Comparison of ENCODE assay signal across 14 cellular contexts in the genomic region with DNA sequence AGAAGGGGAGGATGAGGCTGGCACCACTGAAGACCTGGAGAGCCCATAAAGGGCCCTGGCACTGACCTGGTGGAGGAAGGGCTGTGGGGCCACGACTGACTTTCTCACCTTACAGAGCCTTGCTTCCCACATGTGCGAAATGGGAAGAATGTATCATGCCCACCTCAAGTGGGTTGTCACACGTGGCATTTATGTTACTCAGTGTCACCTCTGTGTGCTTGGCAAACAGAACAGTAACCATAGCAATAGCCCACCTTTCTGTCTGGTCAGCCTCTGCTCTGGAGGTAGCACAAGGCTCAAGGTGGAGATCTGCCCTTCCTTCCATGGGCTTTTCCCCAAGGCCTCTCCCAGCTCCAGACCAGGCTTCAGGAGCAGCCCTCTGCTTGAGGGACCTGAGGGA. TPM values are rescaled to one million over a fixed set of nuclear protein-coding genes. Genes with fewer than 3 reads are reported as not detected.
DNase-seq lines count a peak whose midpoint lies in the region; ATAC-seq and TF ChIP-seq lines count a peak whose summit lies in the region.
"Had no signal": no experiment of that assay in that cellular context is flagged by ENCODE, and none has a peak within 500 bp of the region (broad histone marks: within the 10 kb centered on the region; RNA-seq: fewer than 3 reads in every experiment).

No MANE protein-coding gene starts in this region.

- no peaks in the 10 kb centered on the region for H3K27me3 Mint-ChIP-seq in CD8-positive, alpha-beta T cell (ENCODE audit: low read depth)
- no peaks in the 10 kb centered on the region for H3K27me3 Mint-ChIP-seq in activated CD4-positive, alpha-beta memory T cell treated with anti-CD3 and anti-CD28 coated beads for 36 hours
- H3K27me3 Mint-ChIP-seq in progenitor cell of endocrine pancreas = no peaks in the 10 kb centered on the region

- POLR2A ChIA-PET in CD8-positive, alpha-beta T cell (lab: Charles Lee) = no interaction called here
- POLR2A ChIA-PET in activated CD4-positive, alpha-beta memory T cell treated with anti-CD3 and anti-CD28 coated beads for 36 hours (lab: Charles Lee) = interaction anchor here (0.7 to 3.0 kb wide), 3 partner anchors 8 to 19 kb away, joined by 3 to 19 read pairs (median 11); no protein-coding TSS in a partner anchor

- H3K9ac ChIP-seq in colonic mucosa (ENCODE audit: low read depth in 2 of 2, low read length in 2 of 2) = peak overlapping the region in 1 of 2 donors; percentile 28

- no peaks in the 10 kb centered on the region for H3K27me3 ChIP-seq in CD8-positive, alpha-beta T cell (ENCODE audit: insufficient read depth, low read length)
- no peaks in the 10 kb centered on the region for H3K27me3 ChIP-seq in colonic mucosa
- H3K27me3 ChIP-seq: BE2C, body of pancreas had no signal

- no peaks in the 10 kb centered on the region for H3K9me3 Mint-ChIP-seq in CD8-positive, alpha-beta T cell
- H3K9me3 Mint-ChIP-seq in activated CD4-positive, alpha-beta memory T cell treated with anti-CD3 and anti-CD28 coated beads for 36 hours = no peaks in the 10 kb centered on the region
- no peaks in the 10 kb centered on the region for H3K9me3 Mint-ChIP-seq in progenitor cell of endocrine pancreas (ENCODE audit: low read depth)

- no peaks in the 10 kb centered on the region for H3K9me3 ChIP-seq in CD8-positive, alpha-beta T cell (ENCODE audit: low read length)
- no peaks in the 10 kb centered on the region for H3K9me3 ChIP-seq in colonic mucosa
- H3K9me3 ChIP-seq: BE2C, body of pancreas had no signal

- H3K36me3 Mint-ChIP-seq in CD8-positive, alpha-beta T cell = peaks cover 87% of the 10 kb centered on the region
- peaks cover 44% of the 10 kb centered on the region for H3K36me3 Mint-ChIP-seq in activated CD4-positive, alpha-beta memory T cell treated with anti-CD3 and anti-CD28 coated beads for 36 hours
- peaks cover 8% of the 10 kb centered on the region for H3K36me3 Mint-ChIP-seq in progenitor cell of endocrine pancreas (ENCODE audit: insufficient read depth)

- CTCF ChIA-PET in CD8-positive, alpha-beta T cell (lab: Charles Lee) = interaction anchor here (1.2 to 29.2 kb wide), 3 partner anchors 58 to 158 kb away, joined by 3 to 773 read pairs (median 5); no protein-coding TSS in a partner anchor
- CTCF ChIA-PET in activated CD4-positive, alpha-beta memory T cell treated with anti-CD3 and anti-CD28 coated beads for 36 hours (lab: Charles Lee) = interaction anchor here (6.5 to 28.4 kb wide), 3 partner anchors 9 to 92 kb away, joined by 63 to 981 read pairs (median 74); no protein-coding TSS in a partner anchor

- DNase-seq in CD8-positive, alpha-beta T cell = peak in 2 of 7 experiments; percentile 48 to 57
- DNase-seq in activated CD4-positive, alpha-beta memory T cell treated with anti-CD3 and anti-CD28 coated beads for 36 hours = peak; percentile 65
- DNase-seq in colonic mucosa = no peak
- DNase-seq in stimulated activated CD4-positive, alpha-beta T cell treated with anti-CD3 and anti-CD28 coated beads, Interleukin-2, amount 100 ng/mL, for 24 hours = peak; percentile 10 to 60
- no peak for DNase-seq in globus pallidus (ENCODE audit: low spot score)
- no peak for DNase-seq in GDM1 (lab: John Stamatoyannopoulos, UW)
- no peak for DNase-seq in progenitor cell of endocrine pancreas (ENCODE audit: low spot score, unreplicated experiment)
- DNase-seq: body of pancreas; DND-41; mammary epithelial cell; NK-92 treated with Interleukin-12 subunit alpha and Interleukin-12 subunit beta, amount 100 ng/mL, for 24 hours; trophoblast cell had no signal

- intact Hi-C loops in CD8-positive, alpha-beta T cell (cut with DNase I, micrococcal nuclease) = no loop called here
- intact Hi-C loops in activated CD4-positive, alpha-beta memory T cell treated with anti-CD3 and anti-CD28 coated beads for 36 hours (cut with micrococcal nuclease) = no loop called here
- intact Hi-C loops in colonic mucosa (cut with DNase I) = no loop called here

- peaks cover 67% of the 10 kb centered on the region for H3K36me3 ChIP-seq in CD8-positive, alpha-beta T cell (ENCODE audit: insufficient read depth, low read length)
- no peaks in the 10 kb centered on the region for H3K36me3 ChIP-seq in colonic mucosa

- no peak for ATAC-seq in CD8-positive, alpha-beta T cell
- ATAC-seq: body of pancreas had no signal

- peak overlapping the region; percentile 95 for H3K4me3 Mint-ChIP-seq in CD8-positive, alpha-beta T cell
- no peak overlapping the region for H3K4me3 Mint-ChIP-seq in activated CD4-positive, alpha-beta memory T cell treated with anti-CD3 and anti-CD28 coated beads for 36 hours
- no peak overlapping the region for H3K4me3 Mint-ChIP-seq in progenitor cell of endocrine pancreas (ENCODE audit: low read depth)

- peaks cover 97% of the 10 kb centered on the region for H3K4me1 ChIP-seq in CD8-positive, alpha-beta T cell (ENCODE audit: insufficient read depth, low read length)
- no peaks in the 10 kb centered on the region for H3K4me1 ChIP-seq in colonic mucosa

- H3K4me1 Mint-ChIP-seq in CD8-positive, alpha-beta T cell (ENCODE audit: low read depth) = peaks cover 96% of the 10 kb centered on the region
- H3K4me1 Mint-ChIP-seq in activated CD4-positive, alpha-beta memory T cell treated with anti-CD3 and anti-CD28 coated beads for 36 hours (ENCODE audit: low read depth) = peaks cover 97% of the 10 kb centered on the region
- H3K4me1 Mint-ChIP-seq in progenitor cell of endocrine pancreas (ENCODE audit: low read depth) = no peaks in the 10 kb centered on the region

- H3K4me3 ChIP-seq in CD8-positive, alpha-beta T cell (ENCODE audit: low read depth, low read length) = peak overlapping the region; percentile 43
- no peak overlapping the region for H3K4me3 ChIP-seq in colonic mucosa
- H3K4me3 ChIP-seq: body of pancreas, skin epidermis had no signal

- no peak for TF ChIP-seq CTCF in CD8-positive, alpha-beta T cell (IDR thresholded peaks at IDR 0.05)
- TF ChIP-seq CTCF in colonic mucosa (IDR thresholded peaks at IDR 0.05) = no peak
- TF ChIP-seq CTCF in progenitor cell of endocrine pancreas (IDR thresholded peaks at IDR 0.05; ENCODE audit: unreplicated experiment) = no peak

- peak overlapping the region; percentile 61 for H3K27ac ChIP-seq in CD8-positive, alpha-beta T cell (ENCODE audit: low read depth, low read length)
- H3K27ac ChIP-seq in colonic mucosa = peak overlapping the region; percentile 3
- H3K27ac ChIP-seq: body of pancreas had no signal

- H3K27ac Mint-ChIP-seq in CD8-positive, alpha-beta T cell = peak overlapping the region; percentile 96
- peak overlapping the region; percentile 90 for H3K27ac Mint-ChIP-seq in activated CD4-positive, alpha-beta memory T cell treated with anti-CD3 and anti-CD28 coated beads for 36 hours
- no peak overlapping the region for H3K27ac Mint-ChIP-seq in progenitor cell of endocrine pancreas

RNA-seq across cellular contexts. Expression of gene TCF7, which starts 16.7 kb away (rescaled TPM):
- total RNA-seq in CD8-positive, alpha-beta T cell = 100 to 1,000 TPM; 517 to 538 TPM
- total RNA-seq in activated CD4-positive, alpha-beta memory T cell treated with anti-CD3 and anti-CD28 coated beads for 36 hours = 10 to 100 TPM; 59.3 to 65.6 TPM
- total RNA-seq in colonic mucosa (1 to 10 TPM; 4.3 to 9.4 TPM), progenitor cell of endocrine pancreas (14.4 and 16.6 TPM in 2 replicates)

RNA-seq across cellular contexts. Expression of gene SKP1, which starts 45.6 kb away (rescaled TPM):
- total RNA-seq in CD8-positive, alpha-beta T cell = 100 to 1,000 TPM; 290 to 301 TPM
- total RNA-seq in activated CD4-positive, alpha-beta memory T cell treated with anti-CD3 and anti-CD28 coated beads for 36 hours = 100 to 1,000 TPM; 284 to 286 TPM
- total RNA-seq in colonic mucosa (100 to 1,000 TPM; 235 to 272 TPM), progenitor cell of endocrine pancreas (339 and 358 TPM in 2 replicates)

Comparison
In these comparisons a context has a peak if more than half of its experiments do, and no peak if none do; other contexts are left out.
1. DNase-seq: peak in activated CD4-positive, alpha-beta memory T cell treated with anti-CD3 and anti-CD28 coated beads for 36 hours (single experiment) and stimulated activated CD4-positive, alpha-beta T cell treated with anti-CD3 and anti-CD28 coated beads, Interleukin-2, amount 100 ng/mL, for 24 hours (2 of 2); none in colonic mucosa (single experiment), globus pallidus (single experiment), GDM1 (single experiment) and progenitor cell of endocrine pancreas (single experiment).
2. RNA of gene TCF7, which starts 16.7 kb away (total RNA-seq): 517 to 538 TPM in CD8-positive, alpha-beta T cell; 59.3 to 65.6 TPM in activated CD4-positive, alpha-beta memory T cell treated with anti-CD3 and anti-CD28 coated beads for 36 hours, 14.4 to 16.6 TPM in progenitor cell of endocrine pancreas and 4.3 to 9.4 TPM in colonic mucosa; every median in the first group is over 4 times any median in the second.